Comparison of ENCODE assay signal across 28 cellular contexts in genomic region chr13:32617112-32617511, GRCh38.
"Had no signal": no experiment of that assay in that cellular context is flagged by ENCODE, and none has a peak within 500 bp of the region (broad histone marks: within the 10 kb centered on the region; RNA-seq: fewer than 3 reads in every experiment).

No MANE protein-coding gene starts in this region.

- H3K27ac Mint-ChIP-seq: dendritic cell treated with granulocyte-macrophage colony-stimulating factor and Interleukin-4, amounts not matched to agents 40 ng/mL and 50 ng/mL, for 4 days; endodermal cell; mesothelial cell of epicardium; naive thymus-derived CD4-positive, alpha-beta T cell; nephron; neural progenitor cell; progenitor cell of endocrine pancreas; type B pancreatic cell had no signal

- H3K27ac ChIP-seq: colonic mucosa, epithelial cell of prostate, gastrocnemius medialis, lower lobe of right lung, neural progenitor cell, parathyroid adenoma, right lobe of liver, stomach, thyroid gland had no signal

- H3K9me3 ChIP-seq: colonic mucosa, gastrocnemius medialis, lower lobe of right lung, thyroid gland had no signal

- H3K4me3 Mint-ChIP-seq: dendritic cell treated with granulocyte-macrophage colony-stimulating factor and Interleukin-4, amounts not matched to agents 40 ng/mL and 50 ng/mL, for 4 days; endodermal cell; mesothelial cell of epicardium; naive thymus-derived CD4-positive, alpha-beta T cell; nephron; neural progenitor cell; type B pancreatic cell had no signal

- ATAC-seq: esophagus mucosa; gastrocnemius medialis; left ventricle myocardium superior; lower lobe of right lung; mucosa of descending colon; naive thymus-derived CD4-positive, alpha-beta T cell; right lobe of liver had no signal

- H3K36me3 ChIP-seq: colonic mucosa, gastrocnemius medialis, lower lobe of right lung, right lobe of liver, stomach, thyroid gland had no signal

- DNase-seq: colonic mucosa; effector CD8-positive, alpha-beta T cell; endodermal cell; foreskin fibroblast; gastrocnemius medialis; head of caudate nucleus; left ventricle myocardium superior; lower lobe of right lung; mucosa of descending colon; naive thymus-derived CD4-positive, alpha-beta T cell; right lobe of liver; small intestine; stimulated activated CD4-positive, alpha-beta T cell treated with anti-CD3 and anti-CD28 coated beads, Interleukin-15, amount 100 ng/mL, for 24 hours; stimulated activated CD4-positive, alpha-beta T cell treated with anti-CD3 and anti-CD28 coated beads, Interleukin-4, amount 100 ng/mL, for 1 hour; stimulated activated CD8-positive, alpha-beta memory T cell treated with anti-CD3 and anti-CD28 coated beads, Interleukin-4, amount 100 ng/mL, for 48 hours; stimulated activated naive CD4-positive, alpha-beta T cell; stomach; thyroid gland had no signal

- H3K4me1 Mint-ChIP-seq: endodermal cell, mesothelial cell of epicardium, nephron, neural progenitor cell had no signal

- H3K27me3 ChIP-seq: colonic mucosa, gastrocnemius medialis, neural progenitor cell, right lobe of liver, stomach, thyroid gland had no signal

- H3K27me3 Mint-ChIP-seq: dendritic cell treated with granulocyte-macrophage colony-stimulating factor and Interleukin-4, amounts not matched to agents 40 ng/mL and 50 ng/mL, for 4 days; naive thymus-derived CD4-positive, alpha-beta T cell; progenitor cell of endocrine pancreas; type B pancreatic cell had no signal

- H3K4me1 ChIP-seq: colonic mucosa, lower lobe of right lung, neural progenitor cell, parathyroid adenoma, right lobe of liver, stomach, thyroid gland had no signal

- H3K4me3 ChIP-seq: colonic mucosa, gastrocnemius medialis, lower lobe of right lung, mucosa of descending colon, neural progenitor cell, right lobe of liver, stomach, thyroid gland had no signal

- FAIRE-seq: keratinocyte, small intestine had no signal
